In the genomic region with DNA sequence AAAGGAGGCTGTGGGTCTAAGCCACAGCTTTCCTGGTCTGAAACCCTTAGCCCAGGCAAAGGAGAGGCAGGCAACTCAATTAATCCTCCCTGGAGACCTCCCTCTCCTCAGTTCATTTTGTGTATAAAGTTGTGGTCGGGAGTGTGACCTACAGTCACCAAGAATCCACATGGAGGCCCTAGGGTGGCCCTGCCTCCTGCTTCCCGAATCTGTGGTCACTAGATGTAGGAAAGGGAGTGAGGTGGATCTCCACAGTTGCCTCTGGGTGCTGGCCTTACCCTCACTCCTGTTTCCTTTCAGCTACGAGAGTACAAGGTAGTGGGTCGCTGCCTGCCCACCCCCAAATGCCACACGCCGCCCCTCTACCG, we compare ENCODE assay signal across 9 cellular contexts. TPM values are rescaled to one million over a fixed set of nuclear protein-coding genes. Genes with fewer than 3 reads are reported as not detected.
DNase-seq lines count a peak whose midpoint lies in the region; ATAC-seq and TF ChIP-seq lines count a peak whose summit lies in the region.
"Had no signal": no experiment of that assay in that cellular context is flagged by ENCODE, and none has a peak within 500 bp of the region (broad histone marks: within the 10 kb centered on the region; RNA-seq: fewer than 3 reads in every experiment).

No MANE protein-coding gene starts in this region.

- TF ChIP-seq CTCF in adrenal gland (IDR thresholded peaks at IDR 0.05) (no peak), right lobe of liver (IDR thresholded peaks at IDR 0.05) (no peak), transverse colon (IDR thresholded peaks at IDR 0.05) (no peak)

- in situ Hi-C loops in transverse colon (cut with MboI; ENCODE audit: low pct_ligation_motif_present in 1 of 4, low pct_unique_long_range_greater_than_20kb in 1 of 4, low sequenced_read_pairs in 3 of 4): loop anchor here in 2 of 4 donors (10.0 to 25.0 kb wide), 3 partner anchors 126 to 149 kb away; a partner anchor contains a TSS

- no peak for DNase-seq in activated naive CD4-positive, alpha-beta T cell treated with anti-CD3 and anti-CD28 coated beads for 36 hours
- DNase-seq in activated naive CD4-positive, alpha-beta T cell (lab: John Stamatoyannopoulos, UW): no peak
- DNase-seq in adrenal gland: no peak
- DNase-seq in right lobe of liver: no peak
- DNase-seq in transverse colon: no peak
- DNase-seq in occipital lobe (lab: John Stamatoyannopoulos, UW): no peak
- no peak for DNase-seq in NCI-H2196 treated with DMSO at 0.1 percent for 48 hours (lab: John Stamatoyannopoulos, UW; ENCODE audit: unreplicated experiment)

- TF ChIP-seq EP300 in transverse colon (IDR thresholded peaks at IDR 0.05; ENCODE audit: low read depth): no peak

- WGBS in adrenal gland, 4 donors: 23 to 48% (median 33%) methylated on average over 5 to 7 of the region's 7 CpGs; no CpG with 5 or more reads in 1 of the 4 donors
- WGBS in right lobe of liver (ENCODE audit: insufficient coverage, low coverage, low lambda C conversion rate, missing lambda C conversion rate): 65% methylated on average over 5 of the region's 7 CpGs
- WGBS in transverse colon (ENCODE audit: low coverage in 1 of 2), 2 donors: 8 to 20% methylated on average over 1 to 2 of the region's 7 CpGs

- H3K27ac Mint-ChIP-seq in activated naive CD4-positive, alpha-beta T cell treated with anti-CD3 and anti-CD28 coated beads for 36 hours: peak overlapping the region; percentile 96

- no peaks in the 10 kb centered on the region for H3K9me3 Mint-ChIP-seq in activated naive CD4-positive, alpha-beta T cell treated with anti-CD3 and anti-CD28 coated beads for 36 hours

- H3K4me1 Mint-ChIP-seq in activated naive CD4-positive, alpha-beta T cell treated with anti-CD3 and anti-CD28 coated beads for 36 hours (ENCODE audit: low read depth): peaks cover 31% of the 10 kb centered on the region

- TF ChIP-seq POLR2A in adrenal gland (IDR thresholded peaks at IDR 0.05) (no peak), right lobe of liver (IDR thresholded peaks at IDR 0.05) (no peak), transverse colon (IDR thresholded peaks at IDR 0.05) (no peak)

- intact Hi-C loops in activated naive CD4-positive, alpha-beta T cell treated with anti-CD3 and anti-CD28 coated beads for 36 hours (cut with micrococcal nuclease): no loop called here
- intact Hi-C loops in adrenal gland (cut with DNase I): loop anchor here in 1 of 2 donors (5.0 kb wide), 1 partner anchor 71 kb away; a partner anchor contains a TSS
- intact Hi-C loops in right lobe of liver (cut with DNase I): loop anchor here in 1 of 2 donors (10.0 kb wide), 1 partner anchor 64 kb away; no protein-coding TSS in a partner anchor
- intact Hi-C loops in transverse colon (cut with DNase I; ENCODE audit: low total_unique reads): no loop called here

- no peaks in the 10 kb centered on the region for H3K27me3 Mint-ChIP-seq in activated naive CD4-positive, alpha-beta T cell treated with anti-CD3 and anti-CD28 coated beads for 36 hours (ENCODE audit: low read depth)

- H3K4me3 ChIP-seq in adrenal gland (peak overlapping the region in 1 of 4 donors; percentile 76), right lobe of liver (peak overlapping the region; percentile 83 to 97 (median 94)), transverse colon (peak overlapping the region; percentile 89 to 97 (median 93))

- H3K27ac ChIP-seq in adrenal gland: peak overlapping the region in 3 of 5 donors; percentile 31 to 91 (median 88)
- peak overlapping the region in 1 of 3 donors; percentile 78 for H3K27ac ChIP-seq in right lobe of liver
- peak overlapping the region; percentile 90 to 95 (median 92) for H3K27ac ChIP-seq in transverse colon

- peaks cover 8 to 23% of the 10 kb centered on the region in 2 donors for H3K4me1 ChIP-seq in adrenal gland (replicated peaks in 1 of 2)
- H3K4me1 ChIP-seq in right lobe of liver: peaks cover 0 to 13% (median 6%) of the 10 kb centered on the region in 4 donors
- H3K4me1 ChIP-seq in transverse colon: peaks cover 9 to 56% (median 29%) of the 10 kb centered on the region in 4 donors

- CTCF ChIA-PET in activated naive CD4-positive, alpha-beta T cell treated with anti-CD3 and anti-CD28 coated beads for 36 hours (lab: Charles Lee): interaction anchor here (2.1 to 3.6 kb wide), 3 partner anchors 11 to 77 kb away, joined by 15 to 70 read pairs (median 30); a partner anchor contains a TSS

- peaks cover 0 to 36% of the 10 kb centered on the region in 2 donors for H3K36me3 ChIP-seq in adrenal gland (replicated peaks in 1 of 2)
- H3K36me3 ChIP-seq in right lobe of liver: peaks cover 17 to 35% (median 22%) of the 10 kb centered on the region in 4 donors
- H3K36me3 ChIP-seq in transverse colon: peaks cover 0 to 23% (median 10%) of the 10 kb centered on the region in 4 donors

- H3K27me3 ChIP-seq in adrenal gland (no peaks in the 10 kb centered on the region), right lobe of liver (no peaks in the 10 kb centered on the region), transverse colon (no peaks in the 10 kb centered on the region)

- no peak for ATAC-seq in right lobe of liver
- ATAC-seq in HG03469 (IDR thresholded peaks at IDR 0.05; ENCODE audit: unreplicated experiment): no peak

- peak overlapping the region; percentile 92 for H3K4me3 Mint-ChIP-seq in activated naive CD4-positive, alpha-beta T cell treated with anti-CD3 and anti-CD28 coated beads for 36 hours

- H3K36me3 Mint-ChIP-seq in activated naive CD4-positive, alpha-beta T cell treated with anti-CD3 and anti-CD28 coated beads for 36 hours (ENCODE audit: low read depth): peaks cover 37% of the 10 kb centered on the region

- H3K9me3 ChIP-seq in adrenal gland (replicated peaks in 1 of 3) (no peaks in the 10 kb centered on the region), right lobe of liver (no peaks in the 10 kb centered on the region), transverse colon (no peaks in the 10 kb centered on the region)

RNA-seq across cellular contexts. Expression of a gene that starts 1.3 kb away (rescaled TPM):
- total RNA-seq in activated naive CD4-positive, alpha-beta T cell treated with anti-CD3 and anti-CD28 coated beads for 36 hours: 1,000 to 10,000 TPM; 4,021 to 4,160 TPM
- total RNA-seq in adrenal gland (1,000 to 10,000 TPM in 7 of 8 donors, 100 to 1,000 TPM in 1; 952 to 2,121 (median 1,419) TPM), right lobe of liver (100 to 1,000 TPM; 449 to 778 (median 494) TPM), transverse colon (1,000 to 10,000 TPM in 3 of 4 donors, 100 to 1,000 TPM in 1; 727 to 1,372 (median 1,071) TPM), occipital lobe (612 TPM)
- polyA plus RNA-seq in adrenal gland: 1,000 to 10,000 TPM in 2 of 3 donors, 100 to 1,000 TPM in 1; 345 to 1,991 (median 1,151) TPM

RNA-seq across cellular contexts. Expression of a gene that starts 10.8 kb away (rescaled TPM):
- 1 to 10 TPM; 1.1 to 1.2 TPM for total RNA-seq in activated naive CD4-positive, alpha-beta T cell treated with anti-CD3 and anti-CD28 coated beads for 36 hours
- total RNA-seq in adrenal gland: not detected
- under 1 TPM in 1 of 3 donors, not detected in 2; 0.03 TPM for polyA plus RNA-seq in adrenal gland
- not detected for total RNA-seq in right lobe of liver
- not detected for total RNA-seq in transverse colon
- 1.9 TPM for total RNA-seq in occipital lobe
- total RNA-seq: Daoy had no signal

RNA-seq across cellular contexts. Expression of a gene that starts 13.2 kb away (rescaled TPM):
- 100 to 1,000 TPM; 231 to 235 TPM for total RNA-seq in activated naive CD4-positive, alpha-beta T cell treated with anti-CD3 and anti-CD28 coated beads for 36 hours
- 10 to 100 TPM in 3 of 8 donors, 1 to 10 TPM in 5; 1.8 to 15.5 (median 9.1) TPM for total RNA-seq in adrenal gland
- polyA plus RNA-seq in adrenal gland: 10 to 100 TPM in 1 of 3 donors, 1 to 10 TPM in 2; 2.1 to 11.3 (median 6.9) TPM
- 1 to 10 TPM; 1.1 to 5.5 (median 2.3) TPM for total RNA-seq in right lobe of liver
- total RNA-seq in transverse colon: 10 to 100 TPM in 1 of 4 donors, 1 to 10 TPM in 3; 2.3 to 22.1 (median 8.5) TPM
- total RNA-seq in occipital lobe: 1.1 TPM

RNA-seq across cellular contexts. Expression of a gene that starts 39.7 kb away (rescaled TPM):
- 1 to 10 TPM; 5.7 to 5.9 TPM for total RNA-seq in activated naive CD4-positive, alpha-beta T cell treated with anti-CD3 and anti-CD28 coated beads for 36 hours
- total RNA-seq in adrenal gland (under 1 TPM in 1 of 8 donors, not detected in 7; 0.29 TPM), right lobe of liver (not detected), transverse colon (not detected), occipital lobe (not detected)
- polyA plus RNA-seq in adrenal gland: under 1 TPM in 2 of 3 donors, not detected in 1; 0.27 to 0.40 TPM
- total RNA-seq: Daoy had no signal

Comparison
In these comparisons a context has a peak if more than half of its experiments do, and no peak if none do; other contexts are left out.
1. RNA of a gene that starts 13.2 kb away (total RNA-seq): 231 to 235 TPM in activated naive CD4-positive, alpha-beta T cell treated with anti-CD3 and anti-CD28 coated beads for 36 hours; 1.8 to 15.5 TPM in adrenal gland, 2.3 to 22.1 TPM in transverse colon, 1.1 to 5.5 TPM in right lobe of liver and 1.1 TPM in occipital lobe (single experiment); every median in the first group is over 10 times any median in the second.